In the genomic region with DNA sequence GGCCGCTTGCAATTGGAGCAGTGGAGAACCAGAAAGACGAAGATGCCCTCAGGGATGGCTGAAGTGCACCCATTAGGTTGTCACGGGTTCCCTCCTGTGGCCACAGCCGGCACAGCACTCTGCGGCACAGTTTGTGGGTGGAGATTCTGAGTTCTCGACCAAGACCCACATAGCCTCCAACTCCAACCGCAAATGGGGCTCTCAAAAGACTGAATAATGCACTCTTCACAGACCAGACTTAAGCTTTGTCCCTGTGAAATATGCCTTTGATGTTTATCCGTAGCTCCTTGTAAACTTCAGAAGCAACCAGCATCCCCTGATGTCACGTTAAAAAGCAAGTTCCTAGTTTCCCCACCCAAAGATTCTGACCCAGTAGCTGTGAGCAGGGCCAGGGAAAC, we compare ENCODE assay signal across 8 cellular contexts. TPM values are rescaled to one million over a fixed set of nuclear protein-coding genes. Genes with fewer than 3 reads are reported as not detected.
DNase-seq lines count a peak whose midpoint lies in the region; ATAC-seq and TF ChIP-seq lines count a peak whose summit lies in the region.

No MANE protein-coding gene starts in this region.

- peaks cover 13% of the 10 kb centered on the region for H3K27me3 Mint-ChIP-seq in activated T-cell treated with anti-CD3 and anti-CD28 coated beads, Interleukin-2, amount 50 U/mL, for 24 hours
- H3K27me3 Mint-ChIP-seq in neural crest cell (ENCODE audit: low read depth), result no peaks in the 10 kb centered on the region

- TF ChIP-seq EP300 in suprapubic skin (IDR thresholded peaks at IDR 0.05), result no peak

- H3K27me3 ChIP-seq in OCI-LY3 (ENCODE audit: low read depth, low read length) (peaks cover 27% of the 10 kb centered on the region), suprapubic skin (no peaks in the 10 kb centered on the region)

- H3K9me3 ChIP-seq in OCI-LY3 (ENCODE audit: insufficient read depth, low read length) (no peaks in the 10 kb centered on the region), suprapubic skin (no peaks in the 10 kb centered on the region)

- H3K36me3 ChIP-seq in OCI-LY3 (replicated peaks; ENCODE audit: low read depth, low read length) (no peaks in the 10 kb centered on the region), suprapubic skin (no peaks in the 10 kb centered on the region)

- ATAC-seq in GM21526 (IDR thresholded peaks at IDR 0.05; ENCODE audit: low FRiP score, unreplicated experiment), result peak; percentile 76

- H3K27ac ChIP-seq in OCI-LY3 (ENCODE audit: low read length) (no peak overlapping the region), suprapubic skin (no peak overlapping the region)

- no peaks in the 10 kb centered on the region for H3K79me2 ChIP-seq in OCI-LY3 (ENCODE audit: low read length)

- H3K36me3 Mint-ChIP-seq in activated T-cell treated with anti-CD3 and anti-CD28 coated beads, Interleukin-2, amount 50 U/mL, for 24 hours (ENCODE audit: low read depth), result no peaks in the 10 kb centered on the region
- no peaks in the 10 kb centered on the region for H3K36me3 Mint-ChIP-seq in neural crest cell (ENCODE audit: low read depth)

- H4K20me1 ChIP-seq in OCI-LY3 (ENCODE audit: insufficient read depth, low read length), result no peaks in the 10 kb centered on the region

- no peak for TF ChIP-seq POLR2A in suprapubic skin (IDR thresholded peaks at IDR 0.05)

- H3K4me2 ChIP-seq in OCI-LY3 (ENCODE audit: low read length), result peak overlapping the region; percentile 45

- peaks cover 4% of the 10 kb centered on the region; the same call in 1 of the 2 replicates for H3K4me1 ChIP-seq in OCI-LY3 (ENCODE audit: low read length)
- H3K4me1 ChIP-seq in suprapubic skin, result peaks cover 4% of the 10 kb centered on the region

- H3K4me1 Mint-ChIP-seq in activated T-cell treated with anti-CD3 and anti-CD28 coated beads, Interleukin-2, amount 50 U/mL, for 24 hours (ENCODE audit: low read depth), result peaks cover 4% of the 10 kb centered on the region
- peaks cover 8% of the 10 kb centered on the region for H3K4me1 Mint-ChIP-seq in neural crest cell

- DNase-seq in DMS153 treated with DMSO at 0.1 percent for 48 hours (lab: John Stamatoyannopoulos, UW; ENCODE audit: unreplicated experiment) (peak; percentile 39), HuH-7 (ENCODE audit: low spot score) (peak; percentile 88), fibroblast of pulmonary artery (ENCODE audit: low read depth) (peak; percentile 82), neural crest cell (ENCODE audit: low read depth, low spot score) (peak; percentile 86), suprapubic skin (ENCODE audit: low spot score in 2 of 2) (peak in 1 of 2 donors; percentile 81)
- DNase-seq in activated T-cell treated with anti-CD3 and anti-CD28 coated beads, Interleukin-2, amount 50 U/mL, for 24 hours, result peak; percentile 80

- H2AFZ ChIP-seq in OCI-LY3 (ENCODE audit: low read depth, low read length), result peak overlapping the region; percentile 80

- no peak overlapping the region for H3K4me3 Mint-ChIP-seq in activated T-cell treated with anti-CD3 and anti-CD28 coated beads, Interleukin-2, amount 50 U/mL, for 24 hours
- no peak overlapping the region for H3K4me3 Mint-ChIP-seq in neural crest cell

- H3K9ac ChIP-seq in OCI-LY3 (ENCODE audit: low read length), result no peak overlapping the region

- peak; percentile 97 for TF ChIP-seq CTCF in OCI-LY3 (IDR thresholded peaks at IDR 0.05; ENCODE audit: low read depth, low read length)
- peak; percentile 98 for TF ChIP-seq CTCF in fibroblast of pulmonary artery (IDR thresholded peaks at IDR 0.05; ENCODE audit: low read length, missing control alignments)
- peak; percentile 90 for TF ChIP-seq CTCF in neural crest cell (conservative IDR thresholded peaks at IDR 0.05)
- TF ChIP-seq CTCF in suprapubic skin (IDR thresholded peaks at IDR 0.05), result peak; percentile 76 to 86

- H3K4me3 ChIP-seq in OCI-LY3 (ENCODE audit: low read length) (no peak overlapping the region), fibroblast of pulmonary artery (replicated peaks; ENCODE audit: low read depth, low read length) (no peak overlapping the region), suprapubic skin (no peak overlapping the region)

- H3K27ac Mint-ChIP-seq in activated T-cell treated with anti-CD3 and anti-CD28 coated beads, Interleukin-2, amount 50 U/mL, for 24 hours, result no peak overlapping the region
- H3K27ac Mint-ChIP-seq in neural crest cell (ENCODE audit: unreplicated experiment), result no peak overlapping the region

- WGBS in suprapubic skin, result 10% methylated on average over 9 of the region's 9 CpGs

- no peaks in the 10 kb centered on the region for H3K9me3 Mint-ChIP-seq in activated T-cell treated with anti-CD3 and anti-CD28 coated beads, Interleukin-2, amount 50 U/mL, for 24 hours
- H3K9me3 Mint-ChIP-seq in neural crest cell, result no peaks in the 10 kb centered on the region

RNA-seq across cellular contexts. Expression of a gene that starts 0.9 kb away (rescaled TPM):
- total RNA-seq in neural crest cell (not detected in 2 replicates), suprapubic skin (not detected)

RNA-seq across cellular contexts. Expression of a gene that starts 31.1 kb away (rescaled TPM):
- total RNA-seq in neural crest cell (145 and 146 TPM in 2 replicates), suprapubic skin (100 to 1,000 TPM; 258 to 476 (median 386) TPM)

RNA-seq across cellular contexts. Expression of a gene that starts 38.4 kb away (rescaled TPM):
- total RNA-seq in neural crest cell (not detected in 2 replicates), suprapubic skin (not detected)
